Comparison of ENCODE assay signal across 15 cellular contexts in the genomic region with DNA sequence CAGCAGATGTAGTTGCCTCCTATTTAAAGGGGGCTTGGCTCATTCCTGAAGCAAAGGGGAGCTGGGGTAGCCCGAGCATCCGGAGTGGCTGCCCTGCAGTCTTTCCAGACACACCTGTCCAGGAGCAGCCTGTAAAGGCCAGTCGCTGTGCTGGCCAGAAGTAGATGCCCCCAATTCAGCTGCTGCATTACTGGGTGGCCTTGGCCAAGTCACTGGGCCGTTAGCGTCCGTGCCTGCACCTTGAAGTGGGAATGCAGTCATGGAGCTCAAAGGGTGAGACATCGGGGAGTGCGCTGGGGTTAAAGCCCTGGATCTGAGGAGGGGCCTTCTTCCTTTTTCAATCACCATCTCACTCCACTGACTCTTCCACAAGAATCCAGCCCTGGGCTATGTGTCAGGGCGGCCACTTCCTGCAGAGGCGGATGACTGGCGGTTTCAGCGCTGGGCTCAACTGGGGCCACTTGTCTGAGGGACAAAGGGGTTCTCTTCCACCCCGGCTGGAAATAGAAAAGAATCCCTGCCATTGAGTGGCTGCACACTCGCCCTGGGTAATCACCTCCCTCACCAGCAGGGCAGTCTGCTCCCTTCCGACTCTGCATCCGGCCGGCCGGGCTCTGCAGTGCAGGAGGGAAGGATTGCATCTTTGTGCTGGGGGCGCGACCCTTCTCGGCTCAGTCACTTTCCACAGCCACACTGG. TPM values are rescaled to one million over a fixed set of nuclear protein-coding genes. Genes with fewer than 3 reads are reported as not detected.
DNase-seq lines count a peak whose midpoint lies in the region; ATAC-seq, FAIRE-seq and TF ChIP-seq lines count a peak whose summit lies in the region.
"Had no signal": no experiment of that assay in that cellular context is flagged by ENCODE, and none has a peak within 500 bp of the region (broad histone marks: within the 10 kb centered on the region; RNA-seq: fewer than 3 reads in every experiment).

No MANE protein-coding gene starts in this region.

- H4K5ac ChIP-seq in IMR-90 (ENCODE audit: low read depth, low read length), result no peak overlapping the region
- H4K5ac ChIP-seq in H1 (ENCODE audit: insufficient read length, low read depth, low read length), result no peak overlapping the region

- no peak for TF ChIP-seq EP300 in H1 (IDR thresholded peaks at IDR 0.05; ENCODE audit: borderline replicate concordance in 1 of 2, low read depth in 2 of 2, low read length in 2 of 2)
- TF ChIP-seq EP300 in upper lobe of left lung (IDR thresholded peaks at IDR 0.05), result no peak

- H2AFZ ChIP-seq in IMR-90 (replicated peaks; ENCODE audit: low read length, poor library complexity) (no peak overlapping the region), H1 (ENCODE audit: low read length) (no peak overlapping the region), mesenchymal stem cell (ENCODE audit: low read depth, low read length) (no peak overlapping the region)

- H3K79me1 ChIP-seq in IMR-90 (ENCODE audit: low read depth in 1 of 2, low read length in 2 of 2), result no peaks in the 10 kb centered on the region
- H3K79me1 ChIP-seq in H1 (ENCODE audit: low read depth, low read length), result no peaks in the 10 kb centered on the region
- no peaks in the 10 kb centered on the region for H3K79me1 ChIP-seq in mesenchymal stem cell (replicated peaks; ENCODE audit: low read length, poor library complexity, severe bottlenecking)

- dilution Hi-C loops in IMR-90 (cut with HindIII; ENCODE audit: low sequenced_read_pairs, unreplicated experiment), result no loop called here

- 78% methylated on average over 3 of the region's 21 CpGs; no CpG with 5 or more reads in 1 of the 2 experiments for WGBS in IMR-90 (ENCODE audit: extremely low coverage in 2 of 2, insufficient read length in 1 of 2), 2 experiments
- 78% methylated on average over 21 of the region's 21 CpGs; no CpG with 5 or more reads in 1 of the 2 experiments for WGBS in H1 (ENCODE audit: extremely low coverage in 1 of 2, insufficient coverage in 1 of 2, insufficient read length in 1 of 2, insufficient replicate concordance in 2 of 2, low coverage in 1 of 2, low lambda C conversion rate in 2 of 2, missing lambda C conversion rate in 1 of 2), 2 experiments
- WGBS in mesenchymal stem cell, result 78% methylated on average over 21 of the region's 21 CpGs
- WGBS in upper lobe of left lung, 2 donors, result 67 to 76% methylated on average over 10 to 21 of the region's 21 CpGs

- H3K9me3 ChIP-seq in IMR-90 (ENCODE audit: control insufficient read depth, insufficient read depth, low read length) (no peaks in the 10 kb centered on the region), H1 (ENCODE audit: insufficient read depth in 2 of 2, low read depth in 1 of 2, low read length in 1 of 2) (no peaks in the 10 kb centered on the region), mesenchymal stem cell (ENCODE audit: control insufficient read depth, low read length) (no peaks in the 10 kb centered on the region), upper lobe of left lung (no peaks in the 10 kb centered on the region)
- H3K9me3 ChIP-seq: testis had no signal

- intact Hi-C loops in IMR-90 (cut with micrococcal nuclease), result no loop called here

- no peak overlapping the region for H4K8ac ChIP-seq in IMR-90 (ENCODE audit: low read depth in 2 of 2, low read length in 2 of 2)
- H4K8ac ChIP-seq in H1 (ENCODE audit: extremely low read depth, insufficient read depth, low read length), result no peak overlapping the region
- no peak overlapping the region for H4K8ac ChIP-seq in mesenchymal stem cell (ENCODE audit: low read length)

- H3K79me2 ChIP-seq in H1 (ENCODE audit: control insufficient read depth in 1 of 2, insufficient read depth in 2 of 2, low read length in 2 of 2), result no peaks in the 10 kb centered on the region

- H4K91ac ChIP-seq in IMR-90 (ENCODE audit: insufficient read depth, low read depth, low read length), result no peak overlapping the region
- H4K91ac ChIP-seq in H1 (replicated peaks; ENCODE audit: insufficient read length, low read length), result no peak overlapping the region
- no peak overlapping the region for H4K91ac ChIP-seq in mesenchymal stem cell (ENCODE audit: low read length)

- no peak for TF ChIP-seq RAD21 in IMR-90 (IDR thresholded peaks at IDR 0.05; ENCODE audit: low read length)
- no peak for TF ChIP-seq RAD21 in H1 (IDR thresholded peaks at IDR 0.05 in 1 of 2, conservative IDR thresholded peaks at IDR 0.05 in 1 of 2; ENCODE audit: low read depth in 2 of 2, low read length in 2 of 2)

- H3K9me1 ChIP-seq in IMR-90 (ENCODE audit: insufficient read depth, low read length), result peaks cover 2% of the 10 kb centered on the region; the same call in 1 of the 2 replicates

- H3K14ac ChIP-seq in IMR-90 (replicated peaks; ENCODE audit: low read depth, low read length), result no peak overlapping the region
- H3K14ac ChIP-seq in H1 (ENCODE audit: insufficient read length), result no peak overlapping the region
- no peak overlapping the region for H3K14ac ChIP-seq in mesenchymal stem cell (ENCODE audit: low read length in 2 of 2)

- H2BK120ac ChIP-seq in IMR-90 (ENCODE audit: low read depth, low read length), result no peak overlapping the region
- no peak overlapping the region for H2BK120ac ChIP-seq in H1 (replicated peaks; ENCODE audit: low read depth, low read length)
- no peak overlapping the region for H2BK120ac ChIP-seq in mesenchymal stem cell (ENCODE audit: low read depth, low read length)

- peaks cover 9% of the 10 kb centered on the region for H3K4me1 ChIP-seq in IMR-90 (ENCODE audit: control insufficient read depth, insufficient read depth, low read length)
- H3K4me1 ChIP-seq in H1 (replicated peaks in 1 of 4; ENCODE audit: control insufficient read depth in 3 of 4, insufficient read depth in 4 of 4, low read length in 3 of 4), result peaks cover 0 to 5% (median 1%) of the 10 kb centered on the region in 4 experiments; a peak in 2 of 7 replicates
- H3K4me1 ChIP-seq in mesenchymal stem cell (ENCODE audit: control insufficient read depth, insufficient read depth, low read depth, low read length), result peaks cover 8% of the 10 kb centered on the region
- peaks cover 0 to 13% (median 4%) of the 10 kb centered on the region in 4 donors for H3K4me1 ChIP-seq in upper lobe of left lung

- no peak for FAIRE-seq in H1 (lab: Jason Lieb, UNC)

- H3K4ac ChIP-seq in IMR-90 (ENCODE audit: low read depth, low read length) (no peak overlapping the region), H1 (replicated peaks; ENCODE audit: insufficient read length, low read depth, low read length) (no peak overlapping the region), mesenchymal stem cell (ENCODE audit: low read depth in 1 of 2, low read length in 2 of 2) (no peak overlapping the region)

- no peak overlapping the region for H2BK12ac ChIP-seq in H1 (ENCODE audit: low read depth, low read length)
- no peak overlapping the region for H2BK12ac ChIP-seq in mesenchymal stem cell (ENCODE audit: low read length in 2 of 2)

- in situ Hi-C loops in IMR-90 (cut with MboI; ENCODE audit: low sequenced_read_pairs), result no loop called here

- H2BK20ac ChIP-seq in IMR-90 (ENCODE audit: low read depth, low read length) (no peak overlapping the region), H1 (ENCODE audit: low read length) (no peak overlapping the region)

- H3K36me3 ChIP-seq in IMR-90 (ENCODE audit: control insufficient read depth, insufficient read depth, low read length), result no peaks in the 10 kb centered on the region
- H3K36me3 ChIP-seq in H1 (ENCODE audit: control insufficient read depth in 2 of 4, insufficient read depth in 4 of 4, low read length in 3 of 4), result no peaks in the 10 kb centered on the region
- peaks cover 0 to 57% of the 10 kb centered on the region in 2 experiments for H3K36me3 ChIP-seq in mesenchymal stem cell (ENCODE audit: control insufficient read depth in 1 of 2, insufficient read depth in 2 of 2, low read depth in 1 of 2, low read length in 2 of 2)
- H3K36me3 ChIP-seq in upper lobe of left lung, result no peaks in the 10 kb centered on the region

- H3K18ac ChIP-seq in IMR-90 (ENCODE audit: low read depth, low read length), result no peak overlapping the region
- H3K18ac ChIP-seq in H1 (ENCODE audit: extremely low read depth, low read length), result no peak overlapping the region
- H3K18ac ChIP-seq in mesenchymal stem cell (ENCODE audit: low read depth in 1 of 2, low read length in 2 of 2), result no peak overlapping the region

- no peaks in the 10 kb centered on the region; the same call in 1 of the 2 replicates for H3K27me3 ChIP-seq in IMR-90 (ENCODE audit: control insufficient read depth, insufficient read depth, low read length)
- no peaks in the 10 kb centered on the region; a peak in 1 of 7 replicates for H3K27me3 ChIP-seq in H1 (replicated peaks in 1 of 4; ENCODE audit: control insufficient read depth in 3 of 4, extremely low read depth in 1 of 4, insufficient read depth in 3 of 4, low read length in 3 of 4)
- H3K27me3 ChIP-seq in mesenchymal stem cell (ENCODE audit: control insufficient read depth in 1 of 2, insufficient read depth in 1 of 2, low read length in 2 of 2), result peaks cover 0 to 10% of the 10 kb centered on the region in 2 experiments
- H3K27me3 ChIP-seq in upper lobe of left lung, result no peaks in the 10 kb centered on the region
- H3K27me3 ChIP-seq: testis had no signal

- H3K56ac ChIP-seq in IMR-90 (ENCODE audit: extremely low read depth, insufficient read depth, low read length) (no peak overlapping the region), H1 (replicated peaks; ENCODE audit: insufficient read length, low read depth, low read length) (no peak overlapping the region)

- BruUV-seq in IMR-90 (replicated peaks; lab: Mats Ljungman, UMichigan), result no TSS peak

- H4K20me1 ChIP-seq in IMR-90 (ENCODE audit: insufficient read depth, low read length) (no peaks in the 10 kb centered on the region), H1 (replicated peaks in 1 of 2; ENCODE audit: control insufficient read depth in 1 of 2, insufficient read depth in 2 of 2, low read length in 2 of 2) (peaks cover 0 to 1% of the 10 kb centered on the region in 2 experiments)

- H3K9ac ChIP-seq in IMR-90 (ENCODE audit: low read depth, low read length), result no peak overlapping the region
- no peak overlapping the region for H3K9ac ChIP-seq in H1 (replicated peaks in 1 of 4; ENCODE audit: extremely low read depth in 1 of 4, low read depth in 3 of 4, low read length in 3 of 4)
- H3K9ac ChIP-seq in mesenchymal stem cell (ENCODE audit: low read length), result no peak overlapping the region

- TF ChIP-seq CTCF in IMR-90 (conservative IDR thresholded peaks at IDR 0.05; ENCODE audit: low read depth, low read length), result no peak
- peak in 2 of 3 experiments; percentile 6 to 13; a peak in 2 of 4 replicates for TF ChIP-seq CTCF in H1 (IDR thresholded peaks at IDR 0.05; ENCODE audit: control extremely low read depth in 1 of 3, insufficient read depth in 1 of 3, low read depth in 1 of 3, low read length in 3 of 3)
- TF ChIP-seq CTCF in upper lobe of left lung (IDR thresholded peaks at IDR 0.05), result no peak

- no peak overlapping the region for H2AK5ac ChIP-seq in IMR-90 (ENCODE audit: low read depth, low read length)
- H2AK5ac ChIP-seq in H1 (ENCODE audit: low read depth, low read length), result no peak overlapping the region
- H2AK5ac ChIP-seq in mesenchymal stem cell (ENCODE audit: low read length, severe bottlenecking), result no peak overlapping the region

- TF ChIP-seq POLR2A in IMR-90 (IDR thresholded peaks at IDR 0.05; ENCODE audit: low read depth, low read length) (no peak), H1 (IDR thresholded peaks at IDR 0.05; ENCODE audit: control extremely low read depth in 1 of 2, low read depth in 2 of 2, low read length in 2 of 2) (no peak), upper lobe of left lung (IDR thresholded peaks at IDR 0.05) (no peak)

- CTCF ChIA-PET in IMR-90 (lab: Yijun Ruan, JAX), result no interaction called here
- CTCF ChIA-PET in H1 (lab: Charles Lee; ENCODE audit: partially characterized antibody), result interaction anchor here (0.5 to 6.8 kb wide), 10 partner anchors 10 to 1966 kb away, joined by 3 to 34 read pairs (median 4); no protein-coding TSS in a partner anchor

- no peak overlapping the region for H3K4me3 ChIP-seq in IMR-90 (ENCODE audit: insufficient read depth, low read depth, low read length)
- no peak overlapping the region for H3K4me3 ChIP-seq in H1 (ENCODE audit: extremely low read depth in 1 of 4, insufficient read depth in 2 of 4, low read depth in 3 of 4, low read length in 4 of 4)
- no peak overlapping the region for H3K4me3 ChIP-seq in mesenchymal stem cell (ENCODE audit: insufficient read depth in 1 of 2, low read depth in 1 of 2, low read length in 2 of 2)
- no peak overlapping the region for H3K4me3 ChIP-seq in upper lobe of left lung
- H3K4me3 ChIP-seq: testis had no signal

- peak overlapping the region; percentile 5 for H2AK9ac ChIP-seq in IMR-90 (replicated peaks; ENCODE audit: low read depth, low read length, poor library complexity)

- H3K4me2 ChIP-seq in IMR-90 (ENCODE audit: low read depth, low read length) (no peak overlapping the region), H1 (ENCODE audit: insufficient read depth in 1 of 2, low read depth in 2 of 2, low read length in 2 of 2) (no peak overlapping the region), mesenchymal stem cell (ENCODE audit: low read length, poor library complexity, severe bottlenecking) (no peak overlapping the region)

- H3K23ac ChIP-seq in IMR-90 (ENCODE audit: low read depth, low read length) (no peak overlapping the region), H1 (ENCODE audit: insufficient read length) (no peak overlapping the region), mesenchymal stem cell (ENCODE audit: low read length in 2 of 2) (no peak overlapping the region)

- ATAC-seq in IMR-90 (ENCODE audit: low read depth) (no peak), upper lobe of left lung (ENCODE audit: low FRiP score in 2 of 2) (no peak)
- ATAC-seq: activated T-helper 17 cell treated with anti-CD3 and anti-CD28 coated beads, Interleukin-2, amount 50 U/mL, for 72 hours had no signal

- POLR2A ChIA-PET in IMR-90 (lab: Charles Lee; ENCODE audit: unreplicated experiment) (no interaction called here), H1 (lab: Charles Lee; ENCODE audit: partially characterized antibody) (no interaction called here)

- H3K23me2 ChIP-seq in H1 (ENCODE audit: low read depth, low read length), result no peaks in the 10 kb centered on the region

- H2BK5ac ChIP-seq in IMR-90 (ENCODE audit: low read depth, low read length, poor library complexity, severe bottlenecking), result no peak overlapping the region
- no peak overlapping the region for H2BK5ac ChIP-seq in H1 (ENCODE audit: low read depth, low read length)
- no peak overlapping the region for H2BK5ac ChIP-seq in mesenchymal stem cell (ENCODE audit: low read depth, low read length, poor library complexity, severe bottlenecking)

- no peak overlapping the region for H3K27ac ChIP-seq in IMR-90 (ENCODE audit: insufficient read depth, low read length)
- H3K27ac ChIP-seq in H1 (ENCODE audit: low read depth, low read length), result no peak overlapping the region
- no peak overlapping the region for H3K27ac ChIP-seq in mesenchymal stem cell (ENCODE audit: low read length, poor library complexity, severe bottlenecking)
- no peak overlapping the region for H3K27ac ChIP-seq in upper lobe of left lung
- H3K27ac ChIP-seq: testis had no signal

- no peak overlapping the region for H2BK15ac ChIP-seq in IMR-90 (ENCODE audit: low read depth, low read length)
- H2BK15ac ChIP-seq in H1 (ENCODE audit: low read length), result no peak overlapping the region
- no peak overlapping the region for H2BK15ac ChIP-seq in mesenchymal stem cell (ENCODE audit: low read depth, poor library complexity, severe bottlenecking)

- DNase-seq in IMR-90 (no peak), H1 (ENCODE audit: low read depth in 1 of 2, low spot score in 2 of 2) (no peak), mesenchymal stem cell (peak; percentile 14), NCI-H226 (no peak), D341Med (ENCODE audit: low spot score) (no peak), upper lobe of left lung (no peak)
- peak; percentile 19 for DNase-seq in stimulated activated CD8-positive, alpha-beta memory T cell treated with anti-CD3 and anti-CD28 coated beads, Interleukin-4, amount 100 ng/mL, for 48 hours
- DNase-seq: activated CD4-positive, alpha-beta memory T cell treated with anti-CD3 and anti-CD28 coated beads, Interleukin-2, amount 10 ng/mL, durations not matched to agents 7 days and 5 days; mammary epithelial cell; MV-4-11; occipital lobe; stimulated activated CD4-positive, alpha-beta T cell treated with anti-CD3 and anti-CD28 coated beads, Interleukin-12 subunit alpha, Interleukin-12 subunit beta, amount 100 ng/mL, for 4 hours; testis had no signal

RNA-seq across cellular contexts. Expression of gene ALDH1A3, which starts 11.8 kb away (rescaled TPM):
- total RNA-seq in IMR-90 (2012; rRNA removed) (5.0 and 8.6 TPM in 2 replicates), upper lobe of left lung (10 to 100 TPM in 5 of 6 donors, 1 to 10 TPM in 1; 3.6 to 41.5 (median 14.1) TPM)
- polyA plus RNA-seq in IMR-90 (2012; rRNA removed) (2.9 and 3.1 TPM in 2 replicates), H1 (2011; rRNA removed) (2.2 and 2.5 TPM in 2 replicates)
- 1.6 and 6.2 TPM in 2 replicates for polyA plus RNA-seq in IMR-90 (2012; cell fraction: cytosol; rRNA removed)
- 1.4 and 4.7 TPM in 2 replicates for polyA plus RNA-seq in IMR-90 (2012; cell fraction: nucleus; rRNA removed; ENCODE audit: low replicate concordance)
- total RNA-seq in H1 (2021; fragmentation: NEBNext Ultra II Directional; extraction: Animal tissue kit (Norgen Biotek cat#: 25700)), result 5.5 and 5.7 TPM in 2 replicates
- polyA plus RNA-seq in H1 (2011; cell fraction: cytosol; rRNA removed), result 3.3 TPM
- polyA plus RNA-seq in H1 (2011; cell fraction: nucleus; rRNA removed), result 3.8 TPM
- polyA plus RNA-seq in H1 (2012, experiment 1 of 2), result 4.0 to 4.8 TPM (median 4.4 TPM) in 4 replicates
- 0.67 TPM for polyA plus RNA-seq in H1 (2012, experiment 2 of 2)
- polyA plus RNA-seq in H1 (2013, experiment 1 of 2), result 3.2 TPM
- polyA plus RNA-seq in H1 (2013, experiment 2 of 2), result 4.1 TPM
- polyA minus RNA-seq in H1 (2011; rRNA and poly(A)+ RNA removed), result 2.0 and 4.1 TPM in 2 replicates
- polyA minus RNA-seq in H1 (2011; cell fraction: cytosol; rRNA and poly(A)+ RNA removed), result 4.7 TPM
- polyA minus RNA-seq in H1 (2011; cell fraction: nucleus; rRNA and poly(A)+ RNA removed), result 6.1 TPM
- polyA plus RNA-seq in mesenchymal stem cell (2013, experiment 1 of 2), result 14.8 TPM
- polyA plus RNA-seq in mesenchymal stem cell (2013, experiment 2 of 2), result 15.4 TPM
- total RNA-seq: activated CD4-positive, alpha-beta memory T cell treated with anti-CD3 and anti-CD28 coated beads, Interleukin-2, amount 10 ng/mL, durations not matched to agents 7 days and 5 days; activated T-helper 17 cell treated with anti-CD3 and anti-CD28 coated beads, Interleukin-2, amount 50 U/mL, for 72 hours; G401 had no signal

RNA-seq across cellular contexts. Expression of gene LRRK1, which starts 27.7 kb away (rescaled TPM):
- total RNA-seq in IMR-90 (2012; rRNA removed) (1.9 and 3.0 TPM in 2 replicates), upper lobe of left lung (10 to 100 TPM; 15.0 to 47.1 (median 31.2) TPM)
- polyA plus RNA-seq in IMR-90 (2012; rRNA removed) (5.8 and 6.8 TPM in 2 replicates), H1 (2011; rRNA removed) (1.2 and 1.9 TPM in 2 replicates)
- polyA plus RNA-seq in IMR-90 (2012; cell fraction: cytosol; rRNA removed), result 3.1 and 5.1 TPM in 2 replicates
- 19.9 and 31.2 TPM in 2 replicates for polyA plus RNA-seq in IMR-90 (2012; cell fraction: nucleus; rRNA removed; ENCODE audit: low replicate concordance)
- total RNA-seq in H1 (2021; fragmentation: NEBNext Ultra II Directional; extraction: Animal tissue kit (Norgen Biotek cat#: 25700)), result 3.4 and 3.6 TPM in 2 replicates
- 1.2 TPM for polyA plus RNA-seq in H1 (2011; cell fraction: cytosol; rRNA removed)
- polyA plus RNA-seq in H1 (2011; cell fraction: nucleus; rRNA removed), result 3.1 TPM
- polyA plus RNA-seq in H1 (2012, experiment 1 of 2), result 1.8 to 2.6 TPM (median 1.9 TPM) in 4 replicates
- polyA plus RNA-seq in H1 (2012, experiment 2 of 2), result 0.97 TPM
- 1.5 TPM for polyA plus RNA-seq in H1 (2013, experiment 1 of 2)
- polyA plus RNA-seq in H1 (2013, experiment 2 of 2), result 1.3 TPM
- polyA minus RNA-seq in H1 (2011; rRNA and poly(A)+ RNA removed), result 1.5 and 2.1 TPM in 2 replicates
- polyA minus RNA-seq in H1 (2011; cell fraction: cytosol; rRNA and poly(A)+ RNA removed), result 2.3 TPM
- polyA minus RNA-seq in H1 (2011; cell fraction: nucleus; rRNA and poly(A)+ RNA removed), result 3.8 TPM
- polyA plus RNA-seq in mesenchymal stem cell (2013, experiment 1 of 2), result 1.8 TPM
- 1.5 TPM for polyA plus RNA-seq in mesenchymal stem cell (2013, experiment 2 of 2)
- total RNA-seq: G401 had no signal

Comparison
In these comparisons a context has a peak if more than half of its experiments do, and no peak if none do; other contexts are left out.
1. DNase-seq: peak in mesenchymal stem cell (single experiment) and stimulated activated CD8-positive, alpha-beta memory T cell treated with anti-CD3 and anti-CD28 coated beads, Interleukin-4, amount 100 ng/mL, for 48 hours (single experiment); none in IMR-90 (single experiment), H1 (0 of 2), NCI-H226 (single experiment), D341Med (single experiment) and upper lobe of left lung (0 of 2).
2. CTCF ChIP-seq: peak in H1 (2 of 3); none in IMR-90 (single experiment) and upper lobe of left lung (0 of 6).